ENCODE assay signal across 8 cellular contexts in the genomic region with DNA sequence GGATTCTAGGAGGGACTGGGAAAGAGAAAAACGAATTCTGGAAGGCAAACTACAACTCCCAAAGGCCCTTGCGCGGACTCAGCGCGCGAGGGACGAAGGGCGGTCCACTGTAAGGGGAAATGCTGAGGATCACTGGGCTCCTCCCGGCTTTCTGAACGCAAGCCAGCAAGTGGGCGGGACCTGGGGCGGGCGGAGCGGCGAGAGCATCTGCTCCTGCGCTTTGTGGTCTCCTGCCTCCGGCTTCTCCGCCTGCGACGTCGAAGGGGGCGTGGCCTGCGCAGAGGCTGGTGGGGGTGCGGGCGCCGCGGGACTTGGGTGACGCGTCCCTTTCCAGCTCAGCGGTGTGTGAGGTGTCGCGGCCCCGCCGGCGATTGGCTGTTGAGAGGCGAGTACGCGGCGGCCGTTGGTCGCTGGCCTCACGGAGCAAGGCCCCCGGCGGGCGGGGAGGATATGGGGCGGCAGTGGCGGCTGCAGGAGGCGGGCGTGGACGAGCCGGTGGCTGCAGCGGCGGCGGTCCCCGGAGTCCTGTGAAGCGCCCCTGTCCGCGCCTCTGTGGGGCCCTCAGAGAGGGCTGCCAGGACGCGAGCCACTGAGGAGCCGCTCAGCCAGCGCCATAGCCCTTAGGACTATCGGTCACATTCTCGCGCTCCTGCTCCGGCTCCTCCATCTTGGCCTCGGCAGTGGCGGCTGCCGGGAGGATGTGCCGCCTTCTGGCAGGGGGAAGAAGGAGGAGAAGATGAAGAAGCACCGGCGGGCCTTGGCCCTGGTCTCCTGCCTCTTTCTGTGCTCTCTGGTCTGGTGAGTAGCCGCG. TPM values are rescaled to one million over a fixed set of nuclear protein-coding genes. Genes with fewer than 3 reads are reported as not detected.
DNase-seq lines count a peak whose midpoint lies in the region; FAIRE-seq and TF ChIP-seq lines count a peak whose summit lies in the region.

A gene with protein sequence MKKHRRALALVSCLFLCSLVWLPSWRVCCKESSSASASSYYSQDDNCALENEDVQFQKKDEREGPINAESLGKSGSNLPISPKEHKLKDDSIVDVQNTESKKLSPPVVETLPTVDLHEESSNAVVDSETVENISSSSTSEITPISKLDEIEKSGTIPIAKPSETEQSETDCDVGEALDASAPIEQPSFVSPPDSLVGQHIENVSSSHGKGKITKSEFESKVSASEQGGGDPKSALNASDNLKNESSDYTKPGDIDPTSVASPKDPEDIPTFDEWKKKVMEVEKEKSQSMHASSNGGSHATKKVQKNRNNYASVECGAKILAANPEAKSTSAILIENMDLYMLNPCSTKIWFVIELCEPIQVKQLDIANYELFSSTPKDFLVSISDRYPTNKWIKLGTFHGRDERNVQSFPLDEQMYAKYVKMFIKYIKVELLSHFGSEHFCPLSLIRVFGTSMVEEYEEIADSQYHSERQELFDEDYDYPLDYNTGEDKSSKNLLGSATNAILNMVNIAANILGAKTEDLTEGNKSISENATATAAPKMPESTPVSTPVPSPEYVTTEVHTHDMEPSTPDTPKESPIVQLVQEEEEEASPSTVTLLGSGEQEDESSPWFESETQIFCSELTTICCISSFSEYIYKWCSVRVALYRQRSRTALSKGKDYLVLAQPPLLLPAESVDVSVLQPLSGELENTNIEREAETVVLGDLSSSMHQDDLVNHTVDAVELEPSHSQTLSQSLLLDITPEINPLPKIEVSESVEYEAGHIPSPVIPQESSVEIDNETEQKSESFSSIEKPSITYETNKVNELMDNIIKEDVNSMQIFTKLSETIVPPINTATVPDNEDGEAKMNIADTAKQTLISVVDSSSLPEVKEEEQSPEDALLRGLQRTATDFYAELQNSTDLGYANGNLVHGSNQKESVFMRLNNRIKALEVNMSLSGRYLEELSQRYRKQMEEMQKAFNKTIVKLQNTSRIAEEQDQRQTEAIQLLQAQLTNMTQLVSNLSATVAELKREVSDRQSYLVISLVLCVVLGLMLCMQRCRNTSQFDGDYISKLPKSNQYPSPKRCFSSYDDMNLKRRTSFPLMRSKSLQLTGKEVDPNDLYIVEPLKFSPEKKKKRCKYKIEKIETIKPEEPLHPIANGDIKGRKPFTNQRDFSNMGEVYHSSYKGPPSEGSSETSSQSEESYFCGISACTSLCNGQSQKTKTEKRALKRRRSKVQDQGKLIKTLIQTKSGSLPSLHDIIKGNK (N-terminal part only) (plus strand): TSS at position 451 of the 811 bp plus-strand sequence. CDS start 286 bp downstream, at position 737.

- no peaks in the 10 kb centered on the region for H3K9me3 ChIP-seq in neutrophil

- H3K4me3 ChIP-seq in HFF-Myc (replicated peaks; ENCODE audit: low read depth, low read length) = peak within 1 kb of the TSS; percentile 89
- H3K4me3 ChIP-seq in neutrophil (ENCODE audit: low read depth in 1 of 2, low read length in 1 of 2) = peak within 1 kb of the TSS; percentile 75 to 90

- H3K36me3 Mint-ChIP-seq in activated naive CD4-positive, alpha-beta T cell treated with anti-CD3 and anti-CD28 coated beads for 36 hours (ENCODE audit: low read depth) = peaks cover 1% of the 10 kb centered on the region

- intact Hi-C loops in activated naive CD4-positive, alpha-beta T cell treated with anti-CD3 and anti-CD28 coated beads for 36 hours (cut with micrococcal nuclease) = loop anchor here (1.0 to 5.0 kb wide), 19 partner anchors 33 to 1626 kb away; partner anchors contain the start of genes CENPL, DARS2, DNM3 and METTL13

- H3K27me3 Mint-ChIP-seq in activated naive CD4-positive, alpha-beta T cell treated with anti-CD3 and anti-CD28 coated beads for 36 hours (ENCODE audit: low read depth) = no peaks in the 10 kb centered on the region

- peak; percentile 99 for DNase-seq in GM03348 (ENCODE audit: low spot score)
- DNase-seq in HFF-Myc (ENCODE audit: extremely low read depth, low read depth) = peak; percentile 93
- peak; percentile 100 for DNase-seq in NAMALWA (ENCODE audit: low spot score)
- peak; percentile 98 for DNase-seq in SK-N-DZ (ENCODE audit: low spot score)
- peak; percentile 100 for DNase-seq in activated naive CD4-positive, alpha-beta T cell treated with anti-CD3 and anti-CD28 coated beads for 36 hours
- peak; percentile 93 for DNase-seq in frontal cortex (ENCODE audit: low spot score in 2 of 2)
- DNase-seq in substantia nigra (lab: John Stamatoyannopoulos, UW) = peak; percentile 86 to 100 (median 99)

- H3K9me3 Mint-ChIP-seq in activated naive CD4-positive, alpha-beta T cell treated with anti-CD3 and anti-CD28 coated beads for 36 hours = no peaks in the 10 kb centered on the region

- TF ChIP-seq CTCF in HFF-Myc (IDR thresholded peaks at IDR 0.05; ENCODE audit: low read depth, low read length, missing control alignments) (no peak), neutrophil (IDR thresholded peaks at IDR 0.05) (peak; percentile 59)

- peak within 1 kb of the TSS; percentile 100 for H3K27ac Mint-ChIP-seq in activated naive CD4-positive, alpha-beta T cell treated with anti-CD3 and anti-CD28 coated beads for 36 hours

- no peaks in the 10 kb centered on the region for H3K36me3 ChIP-seq in neutrophil

- peaks cover 51 to 53% of the 10 kb centered on the region in 2 experiments for H3K4me1 ChIP-seq in neutrophil (ENCODE audit: control insufficient read depth in 1 of 2, insufficient read depth in 1 of 2, low read depth in 1 of 2, low read length in 1 of 2)

- H3K27ac ChIP-seq in neutrophil = peak within 1 kb of the TSS; percentile 94
- H3K27ac ChIP-seq in substantia nigra (ENCODE audit: low read depth, low read length, poor library complexity, severe bottlenecking) = peak within 1 kb of the TSS; percentile 98

- peak; percentile 79 for FAIRE-seq in frontal cortex (lab: Jason Lieb, UNC)

- H3K27me3 ChIP-seq in neutrophil = no peaks in the 10 kb centered on the region

- H3K4me3 Mint-ChIP-seq in activated naive CD4-positive, alpha-beta T cell treated with anti-CD3 and anti-CD28 coated beads for 36 hours = peak within 1 kb of the TSS; percentile 94

- peaks cover 39% of the 10 kb centered on the region for H3K4me1 Mint-ChIP-seq in activated naive CD4-positive, alpha-beta T cell treated with anti-CD3 and anti-CD28 coated beads for 36 hours (ENCODE audit: low read depth)

- CTCF ChIA-PET in activated naive CD4-positive, alpha-beta T cell treated with anti-CD3 and anti-CD28 coated beads for 36 hours (lab: Charles Lee) = interaction anchor here (1.1 to 1.3 kb wide), 4 partner anchors 81 to 195 kb away, joined by 3 to 6 read pairs (median 6); no protein-coding TSS in a partner anchor

RNA-seq across cellular contexts. Expression of the gene that starts here (rescaled TPM):
- polyA plus RNA-seq in SK-N-DZ (2014; cell fraction: cytosol; rRNA removed) = 16.4 and 19.2 TPM in 2 replicates
- polyA plus RNA-seq in SK-N-DZ (2014; cell fraction: nucleus; rRNA removed) = 20.2 and 27.6 TPM in 2 replicates
- 10 to 100 TPM; 23.9 TPM for total RNA-seq in activated naive CD4-positive, alpha-beta T cell treated with anti-CD3 and anti-CD28 coated beads for 36 hours
- total RNA-seq in frontal cortex = 77.0 TPM

Comparison
In these comparisons a context has a peak if more than half of its experiments do, and no peak if none do; other contexts are left out.
1. Peak in every context shown above with its lines: DNase-seq, H3K4me3 ChIP-seq and H3K27ac ChIP-seq.